Comparison of ENCODE assay signal across 8 cellular contexts in genomic region chr19:409006-409514, GRCh38. TPM values are rescaled to one million over a fixed set of nuclear protein-coding genes. Genes with fewer than 3 reads are reported as not detected.
A peak's percentile ranks its signal among the peaks of the same experiment; 100 is the strongest.
DNase-seq lines count a peak whose midpoint lies in the region; ATAC-seq and TF ChIP-seq lines count a peak whose summit lies in the region.

A gene with protein sequence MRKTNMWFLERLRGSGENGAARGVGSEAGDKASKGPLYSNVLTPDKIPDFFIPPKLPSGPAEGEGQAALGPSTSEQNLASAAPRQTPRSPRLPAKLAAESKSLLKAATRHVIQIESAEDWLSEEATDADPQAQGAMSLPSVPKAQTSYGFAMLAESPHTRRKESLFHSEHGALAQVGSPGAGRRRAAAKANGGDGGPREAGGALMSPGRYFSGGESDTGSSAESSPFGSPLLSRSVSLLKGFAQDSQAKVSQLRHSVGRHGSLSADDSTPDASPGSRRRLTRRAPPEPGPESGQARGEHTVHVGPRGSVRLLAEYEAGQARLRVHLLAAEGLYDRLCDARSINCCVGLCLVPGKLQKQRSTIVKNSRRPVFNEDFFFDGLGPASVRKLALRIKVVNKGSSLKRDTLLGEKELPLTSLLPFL (minus strand): TSS chr19:409147. CDS start chr19:408361, 786 bp downstream.

- H3K9me3 Mint-ChIP-seq in activated CD4-positive, alpha-beta T cell treated with anti-CD3 and anti-CD28 coated beads, Interleukin-2, amount 10 ng/mL, durations not matched to agents 24 days and 14 days: no peaks in the 10 kb centered on the region
- H3K9me3 Mint-ChIP-seq in osteocyte (ENCODE audit: unreplicated experiment): no peaks in the 10 kb centered on the region

- ATAC-seq in HG02588 (IDR thresholded peaks at IDR 0.05; ENCODE audit: unreplicated experiment): no peak

- peaks cover 5% of the 10 kb centered on the region for H3K4me1 Mint-ChIP-seq in activated CD4-positive, alpha-beta T cell treated with anti-CD3 and anti-CD28 coated beads, Interleukin-2, amount 10 ng/mL, durations not matched to agents 24 days and 14 days
- H3K4me1 Mint-ChIP-seq in osteocyte (ENCODE audit: unreplicated experiment): peaks cover 6% of the 10 kb centered on the region

- H3K36me3 Mint-ChIP-seq in activated CD4-positive, alpha-beta T cell treated with anti-CD3 and anti-CD28 coated beads, Interleukin-2, amount 10 ng/mL, durations not matched to agents 24 days and 14 days (ENCODE audit: low read depth): no peaks in the 10 kb centered on the region
- H3K36me3 Mint-ChIP-seq in osteocyte (ENCODE audit: unreplicated experiment): no peaks in the 10 kb centered on the region

- intact Hi-C loops in activated CD4-positive, alpha-beta T cell treated with anti-CD3 and anti-CD28 coated beads, Interleukin-2, amount 10 ng/mL, durations not matched to agents 24 days and 14 days (cut with micrococcal nuclease): no loop called here

- no peak within 1 kb of the TSS for H3K27ac Mint-ChIP-seq in activated CD4-positive, alpha-beta T cell treated with anti-CD3 and anti-CD28 coated beads, Interleukin-2, amount 10 ng/mL, durations not matched to agents 24 days and 14 days
- H3K27ac Mint-ChIP-seq in osteocyte (ENCODE audit: unreplicated experiment): no peak within 1 kb of the TSS

- DNase-seq in DMS 273 (lab: John Stamatoyannopoulos, UW; ENCODE audit: unreplicated experiment): peak; percentile 66
- no peak for DNase-seq in DMS 273 treated with DMSO at 0.1 percent for 48 hours (lab: John Stamatoyannopoulos, UW)
- DNase-seq in activated CD4-positive, alpha-beta T cell treated with anti-CD3 and anti-CD28 coated beads, Interleukin-2, amount 10 ng/mL, durations not matched to agents 24 days and 14 days: peak; percentile 71
- no peak for DNase-seq in fibroblast of the aortic adventitia (ENCODE audit: low read depth)
- DNase-seq in osteocyte (ENCODE audit: extremely low spot score, unreplicated experiment): no peak
- DNase-seq in HPDE6-E6E7 (ENCODE audit: extremely low spot score): no peak
- DNase-seq in COLO829 (ENCODE audit: low spot score): no peak

- peak within 1 kb of the TSS; percentile 17 for H3K4me3 ChIP-seq in fibroblast of the aortic adventitia (ENCODE audit: low read depth, low read length)

- TF ChIP-seq CTCF in fibroblast of the aortic adventitia (IDR thresholded peaks at IDR 0.05; ENCODE audit: insufficient read depth, low read length) (no peak), osteocyte (IDR thresholded peaks at IDR 0.05) (no peak)

- H3K27me3 Mint-ChIP-seq in activated CD4-positive, alpha-beta T cell treated with anti-CD3 and anti-CD28 coated beads, Interleukin-2, amount 10 ng/mL, durations not matched to agents 24 days and 14 days: peaks cover 11% of the 10 kb centered on the region
- peaks cover 5% of the 10 kb centered on the region for H3K27me3 Mint-ChIP-seq in osteocyte (ENCODE audit: unreplicated experiment)

- peak within 1 kb of the TSS; percentile 69 for H3K4me3 Mint-ChIP-seq in activated CD4-positive, alpha-beta T cell treated with anti-CD3 and anti-CD28 coated beads, Interleukin-2, amount 10 ng/mL, durations not matched to agents 24 days and 14 days
- H3K4me3 Mint-ChIP-seq in osteocyte (ENCODE audit: unreplicated experiment): peak within 1 kb of the TSS; percentile 76

RNA-seq across cellular contexts. Expression of the gene that starts here (rescaled TPM):
- 0.07 and 0.17 TPM in 2 replicates for total RNA-seq in activated CD4-positive, alpha-beta T cell treated with anti-CD3 and anti-CD28 coated beads, Interleukin-2, amount 10 ng/mL, durations not matched to agents 24 days and 14 days
- total RNA-seq in fibroblast of the aortic adventitia (ENCODE audit: low replicate concordance) (not detected in 2 replicates), osteocyte (0.97 and 1.2 TPM in 2 replicates)

Comparison
In these comparisons a context has a peak if more than half of its experiments do, and no peak if none do; other contexts are left out.
1. Peak in DNase-seq in activated CD4-positive, alpha-beta T cell treated with anti-CD3 and anti-CD28 coated beads, Interleukin-2, amount 10 ng/mL, durations not matched to agents 24 days and 14 days; RNA of the gene not detected or under 1 TPM.